Comparison of ENCODE assay signal across 1 cellular context in the genomic region with DNA sequence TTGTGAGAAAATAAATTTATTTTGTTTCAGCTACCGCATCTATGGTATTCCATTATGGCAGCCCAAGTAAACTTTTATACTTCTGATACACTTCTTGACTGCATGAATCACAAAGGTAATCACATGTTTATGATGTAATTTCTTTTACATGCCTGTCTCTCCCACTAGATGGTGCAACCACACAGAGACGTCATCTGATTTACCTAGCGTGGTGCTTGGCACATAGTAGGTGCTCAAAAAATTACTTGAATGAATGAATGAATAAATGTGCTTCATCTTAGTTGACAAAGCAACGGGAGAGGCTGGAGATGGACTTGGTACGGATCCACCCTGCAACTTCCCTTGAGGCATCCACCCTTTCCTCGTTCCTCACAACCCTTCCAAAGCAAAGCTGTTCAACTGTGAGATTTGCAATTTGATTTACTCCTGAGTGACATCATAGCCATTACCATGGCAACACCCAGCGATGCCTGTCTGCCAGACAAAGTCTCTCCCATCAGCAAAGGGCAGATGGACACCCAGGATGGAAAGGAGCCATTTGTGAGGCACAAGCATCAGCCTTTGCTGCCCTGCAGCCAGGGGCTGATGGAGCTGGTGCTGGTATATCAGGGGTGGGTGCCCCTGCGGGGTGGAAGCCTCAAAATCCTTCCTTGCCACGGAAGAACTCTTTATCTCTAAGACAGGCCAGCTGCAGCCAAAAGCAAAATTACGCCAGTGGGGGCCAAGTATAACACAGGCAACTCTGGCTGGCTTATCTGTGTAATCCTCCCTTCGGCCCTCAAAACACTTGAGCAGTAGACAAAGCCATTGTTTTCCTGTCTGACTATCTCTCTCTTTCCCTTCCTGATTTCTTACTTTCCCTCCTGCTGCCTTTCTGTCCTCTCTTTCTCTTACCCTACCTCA.
TF ChIP-seq lines count a peak whose summit lies in the region.

No MANE protein-coding gene starts in this region.

TF ChIP-seq in K562, 482 proteins besides CTCF, POLR2A, EP300 and RAD21 (continued from another document):
- TF ChIP-seq, protein P1, sequence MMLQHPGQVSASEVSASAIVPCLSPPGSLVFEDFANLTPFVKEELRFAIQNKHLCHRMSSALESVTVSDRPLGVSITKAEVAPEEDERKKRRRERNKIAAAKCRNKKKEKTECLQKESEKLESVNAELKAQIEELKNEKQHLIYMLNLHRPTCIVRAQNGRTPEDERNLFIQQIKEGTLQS (IDR thresholded peaks at IDR 0.05), result peak; percentile 63
- TF ChIP-seq, protein P1 (CRISPR knock-in tag; conservative IDR thresholded peaks at IDR 0.05), result no peak
- no peak for TF ChIP-seq GABPA (tag; conservative IDR thresholded peaks at IDR 0.05; ENCODE audit: low read depth)
- TF ChIP-seq COPS2 (conservative IDR thresholded peaks at IDR 0.05), result no peak
- TF ChIP-seq ZNF347 (CRISPR knock-in tag; IDR thresholded peaks at IDR 0.05; ENCODE audit: low read depth), result no peak
- TF ChIP-seq FOXP1 (CRISPR knock-in tag; IDR thresholded peaks at IDR 0.05), result no peak
- no peak for TF ChIP-seq ZNF224 (CRISPR knock-in tag; IDR thresholded peaks at IDR 0.05)
- TF ChIP-seq CREM (IDR thresholded peaks at IDR 0.05; ENCODE audit: low read depth), result 0 out of 2 replicates have a peak, but pooled peaks have one; percentile 28
- no peak for TF ChIP-seq ATF1 (CRISPR knock-in tag; IDR thresholded peaks at IDR 0.05)
- peak; percentile 59 for TF ChIP-seq ATF1 (tag; IDR thresholded peaks at IDR 0.05)
- TF ChIP-seq, protein P2, sequence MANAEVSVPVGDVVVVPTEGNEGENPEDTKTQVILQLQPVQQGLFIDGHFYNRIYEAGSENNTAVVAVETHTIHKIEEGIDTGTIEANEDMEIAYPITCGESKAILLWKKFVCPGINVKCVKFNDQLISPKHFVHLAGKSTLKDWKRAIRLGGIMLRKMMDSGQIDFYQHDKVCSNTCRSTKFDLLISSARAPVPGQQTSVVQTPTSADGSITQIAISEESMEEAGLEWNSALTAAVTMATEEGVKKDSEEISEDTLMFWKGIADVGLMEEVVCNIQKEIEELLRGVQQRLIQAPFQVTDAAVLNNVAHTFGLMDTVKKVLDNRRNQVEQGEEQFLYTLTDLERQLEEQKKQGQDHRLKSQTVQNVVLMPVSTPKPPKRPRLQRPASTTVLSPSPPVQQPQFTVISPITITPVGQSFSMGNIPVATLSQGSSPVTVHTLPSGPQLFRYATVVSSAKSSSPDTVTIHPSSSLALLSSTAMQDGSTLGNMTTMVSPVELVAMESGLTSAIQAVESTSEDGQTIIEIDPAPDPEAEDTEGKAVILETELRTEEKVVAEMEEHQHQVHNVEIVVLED (CRISPR knock-in tag; IDR thresholded peaks at IDR 0.05), result no peak
- peak; percentile 3 for TF ChIP-seq MEIS2 (IDR thresholded peaks at IDR 0.05; ENCODE audit: partially characterized antibody)
- no peak for TF ChIP-seq POLR2B (IDR thresholded peaks at IDR 0.05; ENCODE audit: low read depth, partially characterized antibody)
- TF ChIP-seq RFX1 (IDR thresholded peaks at IDR 0.05), result peak; percentile 68
- TF ChIP-seq, protein P3, sequence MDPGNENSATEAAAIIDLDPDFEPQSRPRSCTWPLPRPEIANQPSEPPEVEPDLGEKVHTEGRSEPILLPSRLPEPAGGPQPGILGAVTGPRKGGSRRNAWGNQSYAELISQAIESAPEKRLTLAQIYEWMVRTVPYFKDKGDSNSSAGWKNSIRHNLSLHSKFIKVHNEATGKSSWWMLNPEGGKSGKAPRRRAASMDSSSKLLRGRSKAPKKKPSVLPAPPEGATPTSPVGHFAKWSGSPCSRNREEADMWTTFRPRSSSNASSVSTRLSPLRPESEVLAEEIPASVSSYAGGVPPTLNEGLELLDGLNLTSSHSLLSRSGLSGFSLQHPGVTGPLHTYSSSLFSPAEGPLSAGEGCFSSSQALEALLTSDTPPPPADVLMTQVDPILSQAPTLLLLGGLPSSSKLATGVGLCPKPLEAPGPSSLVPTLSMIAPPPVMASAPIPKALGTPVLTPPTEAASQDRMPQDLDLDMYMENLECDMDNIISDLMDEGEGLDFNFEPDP (CRISPR knock-in tag; IDR thresholded peaks at IDR 0.05), result no peak
- no peak for TF ChIP-seq JUN (IDR thresholded peaks at IDR 0.05; ENCODE audit: borderline replicate concordance, low read depth, low read length)
- no peak for TF ChIP-seq JUN (CRISPR knock-in tag; IDR thresholded peaks at IDR 0.05; ENCODE audit: borderline replicate concordance)
- TF ChIP-seq ATF7 (IDR thresholded peaks at IDR 0.05), result peak; percentile 64; the same call in 1 of the 2 replicates
- TF ChIP-seq ZNF644 (tag; IDR thresholded peaks at IDR 0.05; ENCODE audit: low read depth), result no peak
- TF ChIP-seq, protein P4, sequence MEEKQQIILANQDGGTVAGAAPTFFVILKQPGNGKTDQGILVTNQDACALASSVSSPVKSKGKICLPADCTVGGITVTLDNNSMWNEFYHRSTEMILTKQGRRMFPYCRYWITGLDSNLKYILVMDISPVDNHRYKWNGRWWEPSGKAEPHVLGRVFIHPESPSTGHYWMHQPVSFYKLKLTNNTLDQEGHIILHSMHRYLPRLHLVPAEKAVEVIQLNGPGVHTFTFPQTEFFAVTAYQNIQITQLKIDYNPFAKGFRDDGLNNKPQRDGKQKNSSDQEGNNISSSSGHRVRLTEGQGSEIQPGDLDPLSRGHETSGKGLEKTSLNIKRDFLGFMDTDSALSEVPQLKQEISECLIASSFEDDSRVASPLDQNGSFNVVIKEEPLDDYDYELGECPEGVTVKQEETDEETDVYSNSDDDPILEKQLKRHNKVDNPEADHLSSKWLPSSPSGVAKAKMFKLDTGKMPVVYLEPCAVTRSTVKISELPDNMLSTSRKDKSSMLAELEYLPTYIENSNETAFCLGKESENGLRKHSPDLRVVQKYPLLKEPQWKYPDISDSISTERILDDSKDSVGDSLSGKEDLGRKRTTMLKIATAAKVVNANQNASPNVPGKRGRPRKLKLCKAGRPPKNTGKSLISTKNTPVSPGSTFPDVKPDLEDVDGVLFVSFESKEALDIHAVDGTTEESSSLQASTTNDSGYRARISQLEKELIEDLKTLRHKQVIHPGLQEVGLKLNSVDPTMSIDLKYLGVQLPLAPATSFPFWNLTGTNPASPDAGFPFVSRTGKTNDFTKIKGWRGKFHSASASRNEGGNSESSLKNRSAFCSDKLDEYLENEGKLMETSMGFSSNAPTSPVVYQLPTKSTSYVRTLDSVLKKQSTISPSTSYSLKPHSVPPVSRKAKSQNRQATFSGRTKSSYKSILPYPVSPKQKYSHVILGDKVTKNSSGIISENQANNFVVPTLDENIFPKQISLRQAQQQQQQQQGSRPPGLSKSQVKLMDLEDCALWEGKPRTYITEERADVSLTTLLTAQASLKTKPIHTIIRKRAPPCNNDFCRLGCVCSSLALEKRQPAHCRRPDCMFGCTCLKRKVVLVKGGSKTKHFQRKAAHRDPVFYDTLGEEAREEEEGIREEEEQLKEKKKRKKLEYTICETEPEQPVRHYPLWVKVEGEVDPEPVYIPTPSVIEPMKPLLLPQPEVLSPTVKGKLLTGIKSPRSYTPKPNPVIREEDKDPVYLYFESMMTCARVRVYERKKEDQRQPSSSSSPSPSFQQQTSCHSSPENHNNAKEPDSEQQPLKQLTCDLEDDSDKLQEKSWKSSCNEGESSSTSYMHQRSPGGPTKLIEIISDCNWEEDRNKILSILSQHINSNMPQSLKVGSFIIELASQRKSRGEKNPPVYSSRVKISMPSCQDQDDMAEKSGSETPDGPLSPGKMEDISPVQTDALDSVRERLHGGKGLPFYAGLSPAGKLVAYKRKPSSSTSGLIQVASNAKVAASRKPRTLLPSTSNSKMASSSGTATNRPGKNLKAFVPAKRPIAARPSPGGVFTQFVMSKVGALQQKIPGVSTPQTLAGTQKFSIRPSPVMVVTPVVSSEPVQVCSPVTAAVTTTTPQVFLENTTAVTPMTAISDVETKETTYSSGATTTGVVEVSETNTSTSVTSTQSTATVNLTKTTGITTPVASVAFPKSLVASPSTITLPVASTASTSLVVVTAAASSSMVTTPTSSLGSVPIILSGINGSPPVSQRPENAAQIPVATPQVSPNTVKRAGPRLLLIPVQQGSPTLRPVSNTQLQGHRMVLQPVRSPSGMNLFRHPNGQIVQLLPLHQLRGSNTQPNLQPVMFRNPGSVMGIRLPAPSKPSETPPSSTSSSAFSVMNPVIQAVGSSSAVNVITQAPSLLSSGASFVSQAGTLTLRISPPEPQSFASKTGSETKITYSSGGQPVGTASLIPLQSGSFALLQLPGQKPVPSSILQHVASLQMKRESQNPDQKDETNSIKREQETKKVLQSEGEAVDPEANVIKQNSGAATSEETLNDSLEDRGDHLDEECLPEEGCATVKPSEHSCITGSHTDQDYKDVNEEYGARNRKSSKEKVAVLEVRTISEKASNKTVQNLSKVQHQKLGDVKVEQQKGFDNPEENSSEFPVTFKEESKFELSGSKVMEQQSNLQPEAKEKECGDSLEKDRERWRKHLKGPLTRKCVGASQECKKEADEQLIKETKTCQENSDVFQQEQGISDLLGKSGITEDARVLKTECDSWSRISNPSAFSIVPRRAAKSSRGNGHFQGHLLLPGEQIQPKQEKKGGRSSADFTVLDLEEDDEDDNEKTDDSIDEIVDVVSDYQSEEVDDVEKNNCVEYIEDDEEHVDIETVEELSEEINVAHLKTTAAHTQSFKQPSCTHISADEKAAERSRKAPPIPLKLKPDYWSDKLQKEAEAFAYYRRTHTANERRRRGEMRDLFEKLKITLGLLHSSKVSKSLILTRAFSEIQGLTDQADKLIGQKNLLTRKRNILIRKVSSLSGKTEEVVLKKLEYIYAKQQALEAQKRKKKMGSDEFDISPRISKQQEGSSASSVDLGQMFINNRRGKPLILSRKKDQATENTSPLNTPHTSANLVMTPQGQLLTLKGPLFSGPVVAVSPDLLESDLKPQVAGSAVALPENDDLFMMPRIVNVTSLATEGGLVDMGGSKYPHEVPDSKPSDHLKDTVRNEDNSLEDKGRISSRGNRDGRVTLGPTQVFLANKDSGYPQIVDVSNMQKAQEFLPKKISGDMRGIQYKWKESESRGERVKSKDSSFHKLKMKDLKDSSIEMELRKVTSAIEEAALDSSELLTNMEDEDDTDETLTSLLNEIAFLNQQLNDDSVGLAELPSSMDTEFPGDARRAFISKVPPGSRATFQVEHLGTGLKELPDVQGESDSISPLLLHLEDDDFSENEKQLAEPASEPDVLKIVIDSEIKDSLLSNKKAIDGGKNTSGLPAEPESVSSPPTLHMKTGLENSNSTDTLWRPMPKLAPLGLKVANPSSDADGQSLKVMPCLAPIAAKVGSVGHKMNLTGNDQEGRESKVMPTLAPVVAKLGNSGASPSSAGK (IDR thresholded peaks at IDR 0.05), result peak; percentile 21; the same call in 1 of the 2 replicates
- TF ChIP-seq, protein P5, sequence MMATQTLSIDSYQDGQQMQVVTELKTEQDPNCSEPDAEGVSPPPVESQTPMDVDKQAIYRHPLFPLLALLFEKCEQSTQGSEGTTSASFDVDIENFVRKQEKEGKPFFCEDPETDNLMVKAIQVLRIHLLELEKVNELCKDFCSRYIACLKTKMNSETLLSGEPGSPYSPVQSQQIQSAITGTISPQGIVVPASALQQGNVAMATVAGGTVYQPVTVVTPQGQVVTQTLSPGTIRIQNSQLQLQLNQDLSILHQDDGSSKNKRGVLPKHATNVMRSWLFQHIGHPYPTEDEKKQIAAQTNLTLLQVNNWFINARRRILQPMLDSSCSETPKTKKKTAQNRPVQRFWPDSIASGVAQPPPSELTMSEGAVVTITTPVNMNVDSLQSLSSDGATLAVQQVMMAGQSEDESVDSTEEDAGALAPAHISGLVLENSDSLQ (IDR thresholded peaks at IDR 0.05), result peak; percentile 22; the same call in 1 of the 2 replicates
- no peak for TF ChIP-seq HNRNPK (IDR thresholded peaks at IDR 0.05; ENCODE audit: low read depth, low read length, poor library complexity, severe bottlenecking)
- no peak for TF ChIP-seq CREB1 (IDR thresholded peaks at IDR 0.05)
- no peak for TF ChIP-seq CREB1 (CRISPR knock-in tag; IDR thresholded peaks at IDR 0.05)
TF ChIP-seq in K562: peak in this region for 10.
